Comparison of ENCODE assay signal across 9 cellular contexts in genomic region chr14:37172024-37172869, GRCh38. TPM values are rescaled to one million over a fixed set of nuclear protein-coding genes. Genes with fewer than 3 reads are reported as not detected.
DNase-seq lines count a peak whose midpoint lies in the region; ATAC-seq and TF ChIP-seq lines count a peak whose summit lies in the region.
"Had no signal": no experiment of that assay in that cellular context is flagged by ENCODE, and none has a peak within 500 bp of the region (broad histone marks: within the 10 kb centered on the region; RNA-seq: fewer than 3 reads in every experiment).

SLC25A21 (minus strand) TSS chr14:37172606.

- H3K27ac ChIP-seq in ascending aorta (peak within 1 kb of the TSS; percentile 77 to 78), left ventricle myocardium inferior (replicated peaks) (peak within 1 kb of the TSS; percentile 91)

- intact Hi-C loops in ascending aorta (cut with DNase I) = loop anchor here (2.0 kb wide), 1 partner anchor 25 kb away; the partner anchor contains the start of gene MIPOL1
- intact Hi-C loops in left ventricle myocardium inferior (cut with micrococcal nuclease) = no loop called here

- H3K4me3 ChIP-seq in GM06990 (replicated peaks; ENCODE audit: low read depth, low read length) = no peak within 1 kb of the TSS
- peak within 1 kb of the TSS; percentile 63 to 66 for H3K4me3 ChIP-seq in ascending aorta
- H3K4me3 ChIP-seq in left ventricle myocardium inferior = peak within 1 kb of the TSS; percentile 86

- no peaks in the 10 kb centered on the region for H3K9me3 ChIP-seq in ascending aorta
- no peaks in the 10 kb centered on the region for H3K9me3 ChIP-seq in left ventricle myocardium inferior (replicated peaks)

- no peak for ATAC-seq in HG03175 (IDR thresholded peaks at IDR 0.05; ENCODE audit: unreplicated experiment)
- ATAC-seq in GM18519 (IDR thresholded peaks at IDR 0.05; ENCODE audit: low FRiP score, unreplicated experiment) = no peak

- H3K27me3 ChIP-seq in GM06990 (replicated peaks; ENCODE audit: control insufficient read depth, insufficient read depth, low read length) (no peaks in the 10 kb centered on the region), ascending aorta (no peaks in the 10 kb centered on the region), left ventricle myocardium inferior (ENCODE audit: low read depth) (no peaks in the 10 kb centered on the region)

- H3K4me1 ChIP-seq in ascending aorta (peaks cover 0 to 6% of the 10 kb centered on the region in 2 donors), left ventricle myocardium inferior (peaks cover 39% of the 10 kb centered on the region)

- TF ChIP-seq CTCF in GM06990 (IDR thresholded peaks at IDR 0.05; ENCODE audit: insufficient read depth, low read length, poor library complexity, severe bottlenecking) (no peak), ascending aorta (IDR thresholded peaks at IDR 0.05) (no peak), left ventricle myocardium inferior (IDR thresholded peaks at IDR 0.05; ENCODE audit: borderline replicate concordance) (peak; percentile 31)

- H3K36me3 ChIP-seq in GM06990 (ENCODE audit: control insufficient read depth, insufficient read depth, low read length) (no peaks in the 10 kb centered on the region), ascending aorta (no peaks in the 10 kb centered on the region), left ventricle myocardium inferior (no peaks in the 10 kb centered on the region)

- DNase-seq in GM06990 (ENCODE audit: extremely low read depth, insufficient read length) (peak; percentile 31), NCI-H2196 treated with DMSO at 0.1 percent for 48 hours (lab: John Stamatoyannopoulos, UW; ENCODE audit: unreplicated experiment) (peak; percentile 65), ascending aorta (ENCODE audit: low spot score in 2 of 2) (peak in 1 of 2 donors; percentile 77), left ventricle myocardium inferior (peak; percentile 71), pons (ENCODE audit: low spot score) (peak; percentile 67)
- no peak for DNase-seq in effector CD8-positive, alpha-beta T cell (lab: John Stamatoyannopoulos, UW)
- DNase-seq: activated B cell treated with CpG ODN at 0.5 μM for 24 hours had no signal

RNA-seq across cellular contexts. Expression of gene SLC25A21, which starts in this region (rescaled TPM):
- total RNA-seq in ascending aorta (not detected), left ventricle myocardium inferior (0.77 TPM)
- total RNA-seq: activated B cell treated with CpG ODN at 0.5 μM for 24 hours had no signal

Comparison
In these comparisons a context has a peak if more than half of its experiments do, and no peak if none do; other contexts are left out.
1. Peak in DNase-seq, H3K4me3 ChIP-seq and H3K27ac ChIP-seq in left ventricle myocardium inferior; RNA of the gene not detected or under 1 TPM.